Comparison of ENCODE assay signal across 20 cellular contexts in the genomic region with DNA sequence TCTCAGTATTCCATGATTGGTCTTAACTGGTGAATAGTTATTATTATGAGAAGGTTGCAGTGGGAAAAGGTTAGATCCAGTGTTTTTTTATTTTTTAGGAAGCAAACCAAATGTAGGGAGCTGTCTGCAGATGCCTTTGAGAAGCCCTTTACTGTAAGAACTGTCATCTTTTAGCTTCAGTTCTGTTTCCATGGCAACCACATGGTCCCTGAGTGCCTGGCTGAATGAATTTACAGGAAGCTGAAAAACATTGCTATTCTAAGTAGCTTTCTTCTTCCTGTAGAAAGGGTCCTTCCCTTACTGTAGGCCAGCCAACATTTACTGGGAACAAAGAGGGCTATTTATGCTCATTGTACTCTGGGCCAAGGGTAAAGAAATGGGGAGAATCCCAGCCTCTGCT.
DNase-seq lines count a peak whose midpoint lies in the region; ATAC-seq and TF ChIP-seq lines count a peak whose summit lies in the region.
"Had no signal": no experiment of that assay in that cellular context is flagged by ENCODE, and none has a peak within 500 bp of the region (broad histone marks: within the 10 kb centered on the region; RNA-seq: fewer than 3 reads in every experiment).

No MANE protein-coding gene starts in this region.

- ATAC-seq in naive thymus-derived CD4-positive, alpha-beta T cell = no peak
- ATAC-seq: activated T-helper 17 cell treated with anti-CD3 and anti-CD28 coated beads, Interleukin-2, amount 50 U/mL, for 72 hours; gastroesophageal sphincter; stimulated activated naive CD8-positive, alpha-beta T cell treated with anti-CD3 and anti-CD28 coated beads, Interleukin-15, amount 100 ng/mL, for 72 hours had no signal

- H3K27ac ChIP-seq in neural progenitor cell = no peak overlapping the region
- H3K27ac ChIP-seq in neuronal stem cell (replicated peaks; ENCODE audit: low read length) = no peak overlapping the region
- no peak overlapping the region for H3K27ac ChIP-seq in naive thymus-derived CD4-positive, alpha-beta T cell (ENCODE audit: low read depth, low read length)
- H3K27ac ChIP-seq: 22Rv1, cardiac muscle cell, gastroesophageal sphincter had no signal

- peaks cover 12% of the 10 kb centered on the region for H3K4me1 Mint-ChIP-seq in neural progenitor cell
- H3K4me1 Mint-ChIP-seq in naive thymus-derived CD4-positive, alpha-beta T cell = no peaks in the 10 kb centered on the region
- H3K4me1 Mint-ChIP-seq: activated T-helper 17 cell treated with anti-CD3 and anti-CD28 coated beads, Interleukin-2, amount 50 U/mL, for 72 hours; stimulated activated naive CD8-positive, alpha-beta T cell treated with anti-CD3 and anti-CD28 coated beads, Interleukin-15, amount 100 ng/mL, for 72 hours had no signal

- no peak overlapping the region for H3K4me3 ChIP-seq in neural progenitor cell
- H3K4me3 ChIP-seq in neuronal stem cell (ENCODE audit: low read length in 2 of 2) = no peak overlapping the region
- no peak overlapping the region for H3K4me3 ChIP-seq in naive thymus-derived CD4-positive, alpha-beta T cell (ENCODE audit: low read length)
- H3K4me3 ChIP-seq: cardiac muscle cell, gastroesophageal sphincter had no signal

- H2BK15ac ChIP-seq in neuronal stem cell (ENCODE audit: low read length) = no peak overlapping the region

- no peak overlapping the region for H2AFZ ChIP-seq in neural progenitor cell (replicated peaks)
- H2AFZ ChIP-seq in neuronal stem cell (ENCODE audit: low read length) = no peak overlapping the region

- no peak overlapping the region for H3K27ac Mint-ChIP-seq in neural progenitor cell
- H3K27ac Mint-ChIP-seq in naive thymus-derived CD4-positive, alpha-beta T cell = no peak overlapping the region
- H3K27ac Mint-ChIP-seq: activated T-helper 17 cell treated with anti-CD3 and anti-CD28 coated beads, Interleukin-2, amount 50 U/mL, for 72 hours; progenitor cell of endocrine pancreas; stimulated activated naive CD8-positive, alpha-beta T cell treated with anti-CD3 and anti-CD28 coated beads, Interleukin-15, amount 100 ng/mL, for 72 hours had no signal

- peaks cover 2% of the 10 kb centered on the region for H3K9me3 Mint-ChIP-seq in neural progenitor cell
- H3K9me3 Mint-ChIP-seq in naive thymus-derived CD4-positive, alpha-beta T cell = peaks cover 0 to 1% (median 0%) of the 10 kb centered on the region in 11 donors
- H3K9me3 Mint-ChIP-seq: activated T-helper 17 cell treated with anti-CD3 and anti-CD28 coated beads, Interleukin-2, amount 50 U/mL, for 72 hours; stimulated activated naive CD8-positive, alpha-beta T cell treated with anti-CD3 and anti-CD28 coated beads, Interleukin-15, amount 100 ng/mL, for 72 hours had no signal

- intact Hi-C loops in naive thymus-derived CD4-positive, alpha-beta T cell (cut with micrococcal nuclease) = no loop called here

- no peak overlapping the region for H3K18ac ChIP-seq in neuronal stem cell (ENCODE audit: low read length)

- DNase-seq in DMS 273 (lab: John Stamatoyannopoulos, UW; ENCODE audit: unreplicated experiment) (peak; percentile 18), DMS 273 treated with DMSO at 0.1 percent for 48 hours (lab: John Stamatoyannopoulos, UW) (no peak), NCI-H2227 (lab: John Stamatoyannopoulos, UW; ENCODE audit: unreplicated experiment) (peak; percentile 83), fibroblast of peridontal ligament (ENCODE audit: extremely low read depth) (peak; percentile 59), neural progenitor cell (ENCODE audit: low spot score) (peak; percentile 26), neuronal stem cell (ENCODE audit: low spot score) (no peak), AG20443 (ENCODE audit: low spot score) (no peak)
- no peak for DNase-seq in naive thymus-derived CD4-positive, alpha-beta T cell
- DNase-seq: activated CD4-positive, CD25-positive, alpha-beta regulatory T cell treated with anti-CD3 and anti-CD28 coated beads, Interleukin-2, amount 50 U/mL, for 72 hours; DMS79 treated with DMSO at 0.1 percent for 48 hours; Karpas-422; mammary epithelial cell; NCI-H526 treated with DMSO at 0.1 percent for 48 hours; SHP77 treated with DMSO at 0.1 percent for 48 hours; stimulated activated naive CD8-positive, alpha-beta T cell treated with anti-CD3 and anti-CD28 coated beads, Interleukin-15, amount 100 ng/mL, for 72 hours had no signal

- no peaks in the 10 kb centered on the region for H3K27me3 Mint-ChIP-seq in neural progenitor cell (ENCODE audit: insufficient read depth, low read depth)
- peaks cover 8 to 28% (median 17%) of the 10 kb centered on the region in 5 donors for H3K27me3 Mint-ChIP-seq in naive thymus-derived CD4-positive, alpha-beta T cell
- H3K27me3 Mint-ChIP-seq: progenitor cell of endocrine pancreas had no signal

- no peak overlapping the region for H3K14ac ChIP-seq in neuronal stem cell (ENCODE audit: low read length)

- TF ChIP-seq CTCF in neural progenitor cell (IDR thresholded peaks at IDR 0.05) = no peak

- H4K91ac ChIP-seq in neuronal stem cell (ENCODE audit: low read depth, low read length, poor library complexity) = no peak overlapping the region

- H2BK120ac ChIP-seq in neuronal stem cell (ENCODE audit: low read depth, low read length) = no peak overlapping the region

- H2AK5ac ChIP-seq in neuronal stem cell (ENCODE audit: low read depth, low read length) = no peak overlapping the region

- no peaks in the 10 kb centered on the region for H3K36me3 ChIP-seq in neural progenitor cell
- H3K36me3 ChIP-seq in neuronal stem cell (replicated peaks in 1 of 2; ENCODE audit: control insufficient read depth in 2 of 2, insufficient read depth in 2 of 2, low read length in 2 of 2) = no peaks in the 10 kb centered on the region
- no peaks in the 10 kb centered on the region for H3K36me3 ChIP-seq in naive thymus-derived CD4-positive, alpha-beta T cell (ENCODE audit: control insufficient read depth in 2 of 3, insufficient read depth in 3 of 3, low read length in 3 of 3)
- H3K36me3 ChIP-seq: cardiac muscle cell, gastroesophageal sphincter had no signal

- H2BK12ac ChIP-seq in neuronal stem cell (ENCODE audit: low read length) = no peak overlapping the region

- H3K4me1 ChIP-seq in neural progenitor cell (no peaks in the 10 kb centered on the region), neuronal stem cell (ENCODE audit: control insufficient read depth in 2 of 2, insufficient read depth in 1 of 2, low read depth in 1 of 2, low read length in 2 of 2) (peaks cover 0 to 23% of the 10 kb centered on the region in 2 donors)
- H3K4me1 ChIP-seq in naive thymus-derived CD4-positive, alpha-beta T cell (ENCODE audit: control insufficient read depth in 2 of 2, insufficient read depth in 2 of 2, low read length in 2 of 2) = no peaks in the 10 kb centered on the region

- H2BK5ac ChIP-seq in neuronal stem cell (ENCODE audit: low read length) = no peak overlapping the region

- no peak overlapping the region for H3K23ac ChIP-seq in neuronal stem cell (ENCODE audit: low read depth, low read length, poor library complexity)

- CTCF ChIA-PET in naive thymus-derived CD4-positive, alpha-beta T cell (lab: Charles Lee) = no interaction called here

- no peak overlapping the region for H3K9ac ChIP-seq in neural progenitor cell
- H3K9ac ChIP-seq in neuronal stem cell (ENCODE audit: low read depth, low read length, poor library complexity) = no peak overlapping the region

- H3K79me1 ChIP-seq in neuronal stem cell (ENCODE audit: low read depth, low read length) = no peaks in the 10 kb centered on the region

- H3K27me3 ChIP-seq in neural progenitor cell (no peaks in the 10 kb centered on the region), neuronal stem cell (ENCODE audit: control insufficient read depth in 3 of 3, insufficient read depth in 3 of 3, low read depth in 1 of 3, low read length in 3 of 3) (no peaks in the 10 kb centered on the region)
- H3K27me3 ChIP-seq in naive thymus-derived CD4-positive, alpha-beta T cell (ENCODE audit: control insufficient read depth in 2 of 2, insufficient read depth in 2 of 2, low read length in 2 of 2) = no peaks in the 10 kb centered on the region
- H3K27me3 ChIP-seq: cardiac muscle cell, gastroesophageal sphincter had no signal

- no peak overlapping the region for H3K4ac ChIP-seq in neuronal stem cell (ENCODE audit: low read length)

- H3K79me2 ChIP-seq in neural progenitor cell (ENCODE audit: low read depth) = no peaks in the 10 kb centered on the region

- no peaks in the 10 kb centered on the region for H3K9me3 ChIP-seq in neural progenitor cell (ENCODE audit: low read depth)
- H3K9me3 ChIP-seq in neuronal stem cell (replicated peaks in 1 of 2; ENCODE audit: control insufficient read depth in 2 of 2, insufficient read depth in 1 of 2, low read depth in 1 of 2, low read length in 2 of 2) = no peaks in the 10 kb centered on the region
- H3K9me3 ChIP-seq in naive thymus-derived CD4-positive, alpha-beta T cell (ENCODE audit: control insufficient read depth in 2 of 3, low read length in 3 of 3) = no peaks in the 10 kb centered on the region
- H3K9me3 ChIP-seq: gastroesophageal sphincter had no signal

- POLR2A ChIA-PET in naive thymus-derived CD4-positive, alpha-beta T cell (lab: Charles Lee) = no interaction called here

- H4K8ac ChIP-seq in neuronal stem cell (ENCODE audit: low read depth, low read length) = no peak overlapping the region

- no peak overlapping the region for H3K4me2 ChIP-seq in neural progenitor cell
- no peak overlapping the region for H3K4me2 ChIP-seq in neuronal stem cell (ENCODE audit: insufficient read depth, low read length, poor library complexity, severe bottlenecking)

- no peaks in the 10 kb centered on the region for H4K20me1 ChIP-seq in neural progenitor cell (ENCODE audit: low read depth)

- no peak overlapping the region for H3K4me3 Mint-ChIP-seq in neural progenitor cell
- no peak overlapping the region for H3K4me3 Mint-ChIP-seq in naive thymus-derived CD4-positive, alpha-beta T cell
- H3K4me3 Mint-ChIP-seq: activated T-helper 17 cell treated with anti-CD3 and anti-CD28 coated beads, Interleukin-2, amount 50 U/mL, for 72 hours; stimulated activated naive CD8-positive, alpha-beta T cell treated with anti-CD3 and anti-CD28 coated beads, Interleukin-15, amount 100 ng/mL, for 72 hours had no signal

- H3F3A ChIP-seq in neural progenitor cell (ENCODE audit: low read depth) = no peaks in the 10 kb centered on the region

- H3K36me3 Mint-ChIP-seq in neural progenitor cell = peaks cover 7% of the 10 kb centered on the region
- no peaks in the 10 kb centered on the region for H3K36me3 Mint-ChIP-seq in naive thymus-derived CD4-positive, alpha-beta T cell

Comparison
In these comparisons a context has a peak if more than half of its experiments do, and no peak if none do; other contexts are left out.
1. DNase-seq: peak in DMS 273 (single experiment), NCI-H2227 (single experiment), fibroblast of peridontal ligament (single experiment) and neural progenitor cell (single experiment); none in DMS 273 treated with DMSO at 0.1 percent for 48 hours (single experiment), neuronal stem cell (single experiment), naive thymus-derived CD4-positive, alpha-beta T cell (0 of 9) and AG20443 (single experiment).